In genomic region chr2:119486196-119486827, GRCh38 we compare ENCODE assay signal across 25 cellular contexts. TPM values are rescaled to one million over a fixed set of nuclear protein-coding genes. Genes with fewer than 3 reads are reported as not detected.
DNase-seq lines count a peak whose midpoint lies in the region; ATAC-seq, FAIRE-seq and TF ChIP-seq lines count a peak whose summit lies in the region.
"Had no signal": no experiment of that assay in that cellular context is flagged by ENCODE, and none has a peak within 500 bp of the region (broad histone marks: within the 10 kb centered on the region; RNA-seq: fewer than 3 reads in every experiment).

No MANE protein-coding gene starts in this region.

- TF ChIP-seq POLR2A in K562 (conservative IDR thresholded peaks at IDR 0.05) (no peak), lower leg skin (IDR thresholded peaks at IDR 0.05) (no peak), gastrocnemius medialis (IDR thresholded peaks at IDR 0.05) (no peak), H54 (IDR thresholded peaks at IDR 0.05; ENCODE audit: low read depth, low read length) (no peak)

- H3K4me1 ChIP-seq in K562 (replicated peaks in 1 of 2; ENCODE audit: control insufficient read depth in 2 of 2, insufficient read depth in 2 of 2, low read length in 2 of 2) (peaks cover 0 to 3% of the 10 kb centered on the region in 2 experiments; a peak in 2 of 5 replicates), gastrocnemius medialis (peaks cover 53 to 76% of the 10 kb centered on the region in 2 donors)

- no TSS peak for BruUV-seq in K562 (replicated peaks; lab: Mats Ljungman, UMichigan)

- POLR2A ChIA-PET in K562 (lab: Yijun Ruan, JAX), result interaction anchor here (0.6 to 1.3 kb wide), 5 partner anchors 9 to 185 kb away, joined by 3 to 5 read pairs (median 3); no protein-coding TSS in a partner anchor

- CTCF ChIA-PET in K562 (lab: Yijun Ruan, JAX; ENCODE audit: low intra/inter-chr PET ratio), result no interaction called here

- 3% methylated on average over 10 of the region's 10 CpGs for WGBS in K562 (ENCODE audit: insufficient coverage, low coverage, missing lambda C conversion rate)
- 88 to 89% methylated on average over 10 of the region's 10 CpGs for WGBS in lower leg skin, 2 donors

- peaks cover 5% of the 10 kb centered on the region for H3K9me1 ChIP-seq in K562 (ENCODE audit: control insufficient read depth, insufficient read depth, low read length)

- H3K27ac ChIP-seq in K562 (ENCODE audit: extremely low read depth, low read depth, low read length) (no peak overlapping the region), gastrocnemius medialis (peak overlapping the region; percentile 72 to 88 (median 80))
- H3K27ac ChIP-seq: RWPE1, WERI-Rb-1 had no signal

- intact Hi-C loops in K562 (cut with micrococcal nuclease) (no loop called here), lower leg skin (cut with DNase I; ENCODE audit: low total_unique reads) (no loop called here), gastrocnemius medialis (cut with DNase I; ENCODE audit: low total_unique reads) (loop anchor here (5.0 to 10.0 kb wide), 3 partner anchors 119 to 252 kb away; partner anchors contain the start of genes C2orf76 and DBI)

- H2AFZ ChIP-seq in K562 (ENCODE audit: low read depth, low read length), result no peak overlapping the region

- H3K36me3 ChIP-seq in K562 (ENCODE audit: control insufficient read depth, insufficient read depth, low read length) (no peaks in the 10 kb centered on the region), gastrocnemius medialis (no peaks in the 10 kb centered on the region)
- H3K36me3 ChIP-seq: left lung, WERI-Rb-1 had no signal

- no peak for TF ChIP-seq EP300 in K562 (IDR thresholded peaks at IDR 0.05; ENCODE audit: low read length)

- no peak for ATAC-seq in K562
- ATAC-seq in gastrocnemius medialis, result no peak
- no peak for ATAC-seq in HG03159 (IDR thresholded peaks at IDR 0.05; ENCODE audit: unreplicated experiment)
- ATAC-seq: left lung, mucosa of descending colon had no signal

- TF ChIP-seq CTCF in K562 (IDR thresholded peaks at IDR 0.05 in 2 of 3, conservative IDR thresholded peaks at IDR 0.05 in 1 of 3; ENCODE audit: insufficient read depth in 2 of 3, low read depth in 1 of 3, low read length in 3 of 3) (no peak), lower leg skin (IDR thresholded peaks at IDR 0.05) (no peak), gastrocnemius medialis (IDR thresholded peaks at IDR 0.05 in 4 of 5, conservative IDR thresholded peaks at IDR 0.05 in 1 of 5) (no peak)

- in situ Hi-C loops in K562 (cut with MboI), result no loop called here
- in situ Hi-C loops in gastrocnemius medialis (cut with MboI; ENCODE audit: low sequenced_read_pairs in 4 of 4), result no loop called here

- H3K4me2 ChIP-seq in K562 (ENCODE audit: insufficient read depth, low read length), result no peak overlapping the region

- no peak overlapping the region for H3K9ac ChIP-seq in K562 (ENCODE audit: insufficient read depth in 1 of 2, low read depth in 2 of 2, low read length in 2 of 2)

- peaks cover 19 to 92% of the 10 kb centered on the region in 2 experiments for H3K27me3 ChIP-seq in K562 (ENCODE audit: control insufficient read depth in 2 of 2, insufficient read depth in 2 of 2, low read length in 2 of 2)
- no peaks in the 10 kb centered on the region for H3K27me3 ChIP-seq in gastrocnemius medialis
- H3K27me3 ChIP-seq: left lung had no signal

- H3K4me3 ChIP-seq in K562, result no peak overlapping the region
- H3K4me3 ChIP-seq in lower leg skin (ENCODE audit: low read depth, poor library complexity, severe bottlenecking), result no peak overlapping the region
- no peak overlapping the region for H3K4me3 ChIP-seq in gastrocnemius medialis
- H3K4me3 ChIP-seq: left lung, mucosa of descending colon had no signal

- no peak for TF ChIP-seq RAD21 in K562 (CRISPR knock-in tag; conservative IDR thresholded peaks at IDR 0.05 in 1 of 2, IDR thresholded peaks at IDR 0.05 in 1 of 2)

- H4K20me1 ChIP-seq in K562 (replicated peaks; ENCODE audit: control insufficient read depth, insufficient read depth, low read length), result peaks cover 24% of the 10 kb centered on the region; the same call in 1 of the 2 replicates

- H3K9me3 ChIP-seq in K562 (replicated peaks; ENCODE audit: control insufficient read depth, insufficient read depth, low read depth, low read length) (no peaks in the 10 kb centered on the region), gastrocnemius medialis (no peaks in the 10 kb centered on the region)
- H3K9me3 ChIP-seq: left lung, mucosa of descending colon had no signal

- no peaks in the 10 kb centered on the region for H3K79me2 ChIP-seq in K562 (ENCODE audit: control insufficient read depth, insufficient read depth, low read length)

- DNase-seq in AG20443 (ENCODE audit: low spot score), result peak; percentile 6
- no peak for DNase-seq in K562 (ENCODE audit: extremely low read depth in 1 of 4, low spot score in 3 of 4)
- peak; percentile 7 to 36 for DNase-seq in lower leg skin (ENCODE audit: low spot score in 2 of 2)
- DNase-seq in gastrocnemius medialis, result no peak
- DNase-seq in SKM-1 treated with dmso at 0.1 percent for 144 hours (lab: John Stamatoyannopoulos, UW; ENCODE audit: unreplicated experiment), result no peak
- no peak for DNase-seq in H54 (ENCODE audit: insufficient read length, low spot score)
- DNase-seq: activated CD8-positive, alpha-beta memory T cell treated with anti-CD3 and anti-CD28 coated beads, Interleukin-2, amount 50 U/mL, for 48 hours; CD4-positive, alpha-beta T cell; cortex of kidney; GDM1; KG1; left lung; mucosa of descending colon; NCI-H1694; NCI-H526 treated with DMSO at 0.1 percent for 48 hours; WERI-Rb-1 had no signal

- FAIRE-seq in K562 (lab: Jason Lieb, UNC) (no peak), H54 (lab: Jason Lieb, UNC) (no peak)
- FAIRE-seq: endometrium had no signal

RNA-seq across cellular contexts. Expression of gene SCTR, which starts 38.0 kb away (rescaled TPM):
- total RNA-seq in K562 (2011; cell fraction: chromatin; rRNA removed; ENCODE audit: low replicate concordance), result not detected in 2 replicates
- not detected in 2 replicates for total RNA-seq in K562 (2011; cell fraction: nucleolus; rRNA removed)
- total RNA-seq in K562 (2011; cell fraction: nucleoplasm; rRNA removed), result not detected in 2 replicates
- total RNA-seq in K562 (2014; rRNA removed) (not detected in 2 replicates), K562 (2014; rRNA removed; fragmentation: Illumina TruSeq; extraction: Trizol) (not detected in 2 replicates), K562 (2015; rRNA removed; fragmentation: Illumina TruSeq; extraction: Trizol) (not detected in 2 replicates), K562 (2021) (not detected in 2 replicates), lower leg skin (not detected), gastrocnemius medialis (not detected)
- polyA plus RNA-seq in K562 (2011; rRNA removed) (not detected in 2 replicates), K562 (2014; fragmentation: Illumina TruSeq; extraction: Trizol) (not detected in 2 replicates), K562 (2014; fragmentation: Nextera tagmentation; extraction: Ambion mirVana) (not detected), K562 (2014; rRNA removed) (not detected in 2 replicates)
- polyA plus RNA-seq in K562 (2011; cell fraction: cytosol; rRNA removed), result not detected in 2 replicates
- polyA plus RNA-seq in K562 (2011; cell fraction: nucleus; rRNA removed), result not detected in 2 replicates
- polyA plus RNA-seq in K562 (2012), result 0.22 TPM in 1 of 2 replicates, not detected in the other
- not detected in 2 replicates for polyA minus RNA-seq in K562 (2011; rRNA and poly(A)+ RNA removed)
- not detected in 2 replicates for polyA minus RNA-seq in K562 (2011; cell fraction: cytosol; rRNA and poly(A)+ RNA removed)
- not detected in 2 replicates for polyA minus RNA-seq in K562 (2011; cell fraction: nucleus; rRNA and poly(A)+ RNA removed)
- total RNA-seq: activated T-helper 2 cell treated with anti-CD3 and anti-CD28 coated beads, Interferon-gamma antibody, Interleukin-2, Interleukin-4, amounts not matched to agents 10 μg/mL and 5 μg/mL and 100 μg/mL, durations not matched to agents 14 hours and 24 hours and 36 hours; CD4-positive, alpha-beta T cell; fibroblast of lung; glomerular endothelial cell; HT-29; subcutaneous adipose tissue; urinary bladder had no signal
- polyA plus RNA-seq: fibroblast of lung, urinary bladder had no signal

RNA-seq across cellular contexts. Expression of gene TMEM37, which starts 54.7 kb away (rescaled TPM):
- total RNA-seq in K562 (2011; cell fraction: chromatin; rRNA removed; ENCODE audit: low replicate concordance), result 0.46 TPM in 1 of 2 replicates, not detected in the other
- total RNA-seq in K562 (2011; cell fraction: nucleolus; rRNA removed), result 0.39 and 0.50 TPM in 2 replicates
- total RNA-seq in K562 (2011; cell fraction: nucleoplasm; rRNA removed), result 0.44 and 0.84 TPM in 2 replicates
- total RNA-seq in K562 (2014; rRNA removed) (0.14 and 0.16 TPM in 2 replicates), K562 (2014; rRNA removed; fragmentation: Illumina TruSeq; extraction: Trizol) (0.16 TPM in 1 of 2 replicates, not detected in the other), K562 (2015; rRNA removed; fragmentation: Illumina TruSeq; extraction: Trizol) (0.25 and 0.41 TPM in 2 replicates), K562 (2021) (0.44 and 0.49 TPM in 2 replicates), lower leg skin (1 to 10 TPM; 2.8 to 8.7 (median 6.8) TPM), gastrocnemius medialis (1 to 10 TPM in 1 of 4 donors, under 1 TPM in 3; 0.49 to 2.7 (median 0.64) TPM)
- polyA plus RNA-seq in K562 (2011; rRNA removed) (0.11 and 0.38 TPM in 2 replicates), K562 (2014; fragmentation: Illumina TruSeq; extraction: Trizol) (0.35 and 0.61 TPM in 2 replicates), K562 (2014; fragmentation: Nextera tagmentation; extraction: Ambion mirVana) (under 1 TPM; 0.03 to 0.10 TPM), K562 (2014; rRNA removed) (0.26 and 0.64 TPM in 2 replicates)
- polyA plus RNA-seq in K562 (2011; cell fraction: cytosol; rRNA removed), result 0.21 and 0.91 TPM in 2 replicates
- 0.11 and 0.26 TPM in 2 replicates for polyA plus RNA-seq in K562 (2011; cell fraction: nucleus; rRNA removed)
- 0.65 and 0.94 TPM in 2 replicates for polyA plus RNA-seq in K562 (2012)
- polyA minus RNA-seq in K562 (2011; rRNA and poly(A)+ RNA removed), result 0.18 TPM in 1 of 2 replicates, not detected in the other
- not detected in 2 replicates for polyA minus RNA-seq in K562 (2011; cell fraction: cytosol; rRNA and poly(A)+ RNA removed)
- 0.54 TPM in 1 of 2 replicates, not detected in the other for polyA minus RNA-seq in K562 (2011; cell fraction: nucleus; rRNA and poly(A)+ RNA removed)
- total RNA-seq: CD4-positive, alpha-beta T cell had no signal

RNA-seq across cellular contexts. Expression of gene CFAP221, which starts 57.9 kb away (rescaled TPM):
- total RNA-seq in K562 (2011; cell fraction: chromatin; rRNA removed; ENCODE audit: low replicate concordance), result 0.90 TPM in 1 of 2 replicates, not detected in the other
- 0.53 TPM in 1 of 2 replicates, not detected in the other for total RNA-seq in K562 (2011; cell fraction: nucleolus; rRNA removed)
- total RNA-seq in K562 (2011; cell fraction: nucleoplasm; rRNA removed), result 0.44 TPM in 1 of 2 replicates, not detected in the other
- total RNA-seq in K562 (2014; rRNA removed) (0.09 and 1.2 TPM in 2 replicates), K562 (2014; rRNA removed; fragmentation: Illumina TruSeq; extraction: Trizol) (0.48 and 0.84 TPM in 2 replicates), K562 (2015; rRNA removed; fragmentation: Illumina TruSeq; extraction: Trizol) (0.65 and 0.98 TPM in 2 replicates), K562 (2021) (0.35 and 0.51 TPM in 2 replicates), lower leg skin (not detected), gastrocnemius medialis (not detected)
- polyA plus RNA-seq in K562 (2011; rRNA removed) (0.35 and 0.41 TPM in 2 replicates), K562 (2014; fragmentation: Illumina TruSeq; extraction: Trizol) (0.64 and 1.4 TPM in 2 replicates), K562 (2014; fragmentation: Nextera tagmentation; extraction: Ambion mirVana) (under 1 TPM; 0.69 to 0.70 TPM), K562 (2014; rRNA removed) (0.16 and 0.62 TPM in 2 replicates)
- 0.03 and 0.06 TPM in 2 replicates for polyA plus RNA-seq in K562 (2011; cell fraction: cytosol; rRNA removed)
- 0.46 and 0.53 TPM in 2 replicates for polyA plus RNA-seq in K562 (2011; cell fraction: nucleus; rRNA removed)
- 0.71 and 1.5 TPM in 2 replicates for polyA plus RNA-seq in K562 (2012)
- polyA minus RNA-seq in K562 (2011; rRNA and poly(A)+ RNA removed), result not detected in 2 replicates
- not detected in 2 replicates for polyA minus RNA-seq in K562 (2011; cell fraction: cytosol; rRNA and poly(A)+ RNA removed)
- polyA minus RNA-seq in K562 (2011; cell fraction: nucleus; rRNA and poly(A)+ RNA removed), result 0.44 and 1.1 TPM in 2 replicates
- total RNA-seq: activated T-helper 2 cell treated with anti-CD3 and anti-CD28 coated beads, Interferon-gamma antibody, Interleukin-2, Interleukin-4, amounts not matched to agents 10 μg/mL and 5 μg/mL and 100 μg/mL, durations not matched to agents 14 hours and 24 hours and 36 hours; CD4-positive, alpha-beta T cell; fibroblast of lung; HT-29 had no signal

Comparison
In these comparisons a context has a peak if more than half of its experiments do, and no peak if none do; other contexts are left out.
1. DNase-seq: peak in AG20443 (single experiment) and lower leg skin (2 of 2); none in K562 (0 of 4), gastrocnemius medialis (0 of 2), SKM-1 treated with dmso at 0.1 percent for 144 hours (single experiment) and H54 (single experiment).